17 cellular contexts compared by ENCODE assay signal in the genomic region with DNA sequence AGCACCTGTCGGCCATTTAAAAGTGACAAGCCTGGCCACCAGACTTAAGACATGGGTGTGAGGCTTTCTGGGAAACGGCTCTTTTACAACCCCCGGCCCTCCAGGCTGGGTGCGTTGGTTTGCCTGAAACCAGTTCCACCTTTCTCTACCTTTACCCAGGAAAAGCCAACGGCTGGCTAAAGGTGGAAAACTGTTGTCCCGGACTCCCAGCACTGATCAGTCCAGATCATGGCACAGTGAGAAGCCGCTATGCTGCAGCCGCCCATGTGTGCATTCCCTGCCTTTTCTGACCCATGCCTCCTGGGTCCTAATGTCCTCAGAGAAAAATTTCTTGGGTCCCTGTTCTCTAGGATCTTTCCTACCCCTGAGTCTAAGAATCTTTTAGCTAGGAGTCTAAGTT.
DNase-seq lines count a peak whose midpoint lies in the region; ATAC-seq and TF ChIP-seq lines count a peak whose summit lies in the region.
"Had no signal": no experiment of that assay in that cellular context is flagged by ENCODE, and none has a peak within 500 bp of the region (broad histone marks: within the 10 kb centered on the region; RNA-seq: fewer than 3 reads in every experiment).

No MANE protein-coding gene starts in this region.

- H3K4me1 ChIP-seq in Panc1 (ENCODE audit: control insufficient read depth, insufficient read depth, low read length), result no peaks in the 10 kb centered on the region
- H3K4me1 ChIP-seq in spleen, result no peaks in the 10 kb centered on the region
- no peaks in the 10 kb centered on the region for H3K4me1 ChIP-seq in CD8-positive, alpha-beta T cell (ENCODE audit: insufficient read depth, low read length)
- H3K4me1 ChIP-seq: BE2C had no signal

- H3K4me3 Mint-ChIP-seq in CD8-positive, alpha-beta T cell, result no peak overlapping the region

- peak overlapping the region; percentile 1; the same call in 1 of the 2 replicates for H3K4me3 ChIP-seq in GM12865 (ENCODE audit: low read depth, low read length)
- H3K4me3 ChIP-seq in Panc1 (ENCODE audit: low read depth in 2 of 2, low read length in 2 of 2), result peak overlapping the region in 1 of 2 experiments; percentile 40; a peak in 3 of 4 replicates
- peak overlapping the region in 1 of 8 donors; percentile 46 for H3K4me3 ChIP-seq in spleen
- H3K4me3 ChIP-seq in CD8-positive, alpha-beta T cell (ENCODE audit: low read depth, low read length), result no peak overlapping the region

- 85 to 89% (median 86%) methylated on average over 8 of the region's 8 CpGs for WGBS in spleen, 5 donors

- CTCF ChIA-PET in Panc1 (lab: Charles Lee), result no interaction called here
- CTCF ChIA-PET in CD8-positive, alpha-beta T cell (lab: Charles Lee), result no interaction called here

- intact Hi-C loops in Panc1 (cut with micrococcal nuclease; ENCODE audit: unreplicated experiment) (no loop called here), spleen (cut with DNase I; ENCODE audit: low total_unique reads) (no loop called here)
- intact Hi-C loops in CD8-positive, alpha-beta T cell (cut with DNase I, micrococcal nuclease), result no loop called here

- H3K27me3 ChIP-seq in Panc1 (ENCODE audit: control insufficient read depth, insufficient read depth, low read length) (no peaks in the 10 kb centered on the region), spleen (replicated peaks in 1 of 7) (no peaks in the 10 kb centered on the region)
- H3K27me3 ChIP-seq in CD8-positive, alpha-beta T cell (ENCODE audit: insufficient read depth, low read length), result no peaks in the 10 kb centered on the region
- H3K27me3 ChIP-seq: BE2C had no signal

- TF ChIP-seq POLR2A in spleen (IDR thresholded peaks at IDR 0.05), result no peak

- in situ Hi-C loops in Panc1 (cut with HindIII; ENCODE audit: low pct_unique_long_range_greater_than_20kb, low sequenced_read_pairs), result no loop called here

- peak; percentile 31 for ATAC-seq in HG03280 (IDR thresholded peaks at IDR 0.05; ENCODE audit: unreplicated experiment)
- peak; percentile 53; the same call in 1 of the 2 replicates for ATAC-seq in Panc1
- ATAC-seq in CD8-positive, alpha-beta T cell, result no peak
- no peak for ATAC-seq in GM21526 (IDR thresholded peaks at IDR 0.05; ENCODE audit: low FRiP score, unreplicated experiment)

- H3K4me1 Mint-ChIP-seq in CD8-positive, alpha-beta T cell (ENCODE audit: low read depth), result no peaks in the 10 kb centered on the region

- H3K27ac Mint-ChIP-seq in CD8-positive, alpha-beta T cell, result no peak overlapping the region

- H3K27ac ChIP-seq in Panc1 (ENCODE audit: low read length), result no peak overlapping the region
- no peak overlapping the region for H3K27ac ChIP-seq in spleen
- H3K27ac ChIP-seq in CD8-positive, alpha-beta T cell (ENCODE audit: low read depth, low read length), result no peak overlapping the region

- no peak for TF ChIP-seq CTCF in GM12865 (IDR thresholded peaks at IDR 0.05; ENCODE audit: insufficient read depth, low read depth, low read length, missing control alignments)
- no peak for TF ChIP-seq CTCF in Panc1 (IDR thresholded peaks at IDR 0.05)
- TF ChIP-seq CTCF in spleen (IDR thresholded peaks at IDR 0.05 in 8 of 11, conservative IDR thresholded peaks at IDR 0.05 in 3 of 11), result no peak
- no peak for TF ChIP-seq CTCF in CD8-positive, alpha-beta T cell (IDR thresholded peaks at IDR 0.05)

- BruUV-seq in Panc1 (replicated peaks; lab: Mats Ljungman, UMichigan), result no TSS peak

- no peaks in the 10 kb centered on the region for H3K9me3 Mint-ChIP-seq in CD8-positive, alpha-beta T cell

- H3K36me3 Mint-ChIP-seq in CD8-positive, alpha-beta T cell, result no peaks in the 10 kb centered on the region

- no peaks in the 10 kb centered on the region for H3K9me3 ChIP-seq in Panc1 (ENCODE audit: control insufficient read depth, insufficient read depth, low read depth, low read length)
- H3K9me3 ChIP-seq in spleen, result peaks cover 0 to 6% (median 0%) of the 10 kb centered on the region in 8 donors
- H3K9me3 ChIP-seq in CD8-positive, alpha-beta T cell (ENCODE audit: low read length), result no peaks in the 10 kb centered on the region
- H3K9me3 ChIP-seq: BE2C, SK-N-SH had no signal

- no peaks in the 10 kb centered on the region for H3K36me3 ChIP-seq in Panc1 (ENCODE audit: control insufficient read depth, insufficient read depth, low read length)
- no peaks in the 10 kb centered on the region for H3K36me3 ChIP-seq in spleen
- H3K36me3 ChIP-seq in CD8-positive, alpha-beta T cell (ENCODE audit: insufficient read depth, low read length), result no peaks in the 10 kb centered on the region
- H3K36me3 ChIP-seq: BE2C had no signal

- no peak for DNase-seq in GM12865 (ENCODE audit: low read depth)
- DNase-seq in Panc1 (ENCODE audit: low read depth, low spot score), result no peak
- peak; percentile 49 for DNase-seq in spleen
- no peak for DNase-seq in CD8-positive, alpha-beta T cell
- no peak for DNase-seq in NCI-H1092 (lab: John Stamatoyannopoulos, UW)
- DNase-seq: BE2C; DMS 273 treated with DMSO at 0.1 percent for 48 hours; IMR-90; NCI-H1436 treated with DMSO at 0.1 percent for 48 hours; NCI-H2081 treated with DMSO at 0.1 percent for 48 hours; NCI-H2227 treated with DMSO at 0.1 percent for 48 hours; NCI-H524 treated with DMSO at 0.1 percent for 48 hours; NK-92 treated with Interleukin-12 subunit alpha and Interleukin-12 subunit beta, amount 100 ng/mL, for 24 hours; Right ventricle myocardium superior; SK-N-SH had no signal

- POLR2A ChIA-PET in Panc1 (lab: Charles Lee), result no interaction called here
- POLR2A ChIA-PET in CD8-positive, alpha-beta T cell (lab: Charles Lee), result no interaction called here

- no peaks in the 10 kb centered on the region for H3K27me3 Mint-ChIP-seq in CD8-positive, alpha-beta T cell (ENCODE audit: low read depth)

Comparison
In these comparisons a context has a peak if more than half of its experiments do, and no peak if none do; other contexts are left out.
1. ATAC-seq: peak in HG03280 (single experiment) and Panc1 (single experiment); none in CD8-positive, alpha-beta T cell (single experiment) and GM21526 (single experiment).